8 cellular contexts compared by ENCODE assay signal in genomic region chr1:160285506-160285905, GRCh38. TPM values are rescaled to one million over a fixed set of nuclear protein-coding genes. Genes with fewer than 3 reads are reported as not detected.
DNase-seq lines count a peak whose midpoint lies in the region; ATAC-seq and TF ChIP-seq lines count a peak whose summit lies in the region.

No MANE protein-coding gene starts in this region.

- no peak overlapping the region for H3K27ac ChIP-seq in AG04450 (ENCODE audit: low read depth, low read length)

- peak overlapping the region; percentile 92 to 100 (median 98) for H3K4me3 Mint-ChIP-seq in naive thymus-derived CD8-positive, alpha-beta T cell

- no peaks in the 10 kb centered on the region for H3K9me3 ChIP-seq in AG04450 (ENCODE audit: control insufficient read depth, insufficient read depth, low read length)

- H3K27ac Mint-ChIP-seq in naive thymus-derived CD8-positive, alpha-beta T cell, result peak overlapping the region in 8 of 10 donors; percentile 57 to 98 (median 95)

- TF ChIP-seq CTCF in AG04450 (IDR thresholded peaks at IDR 0.05; ENCODE audit: low read depth, low read length), result no peak
- TF ChIP-seq CTCF in LNCaP clone FGC (IDR thresholded peaks at IDR 0.05; ENCODE audit: control insufficient read depth, extremely low read depth, insufficient read depth), result no peak
- TF ChIP-seq CTCF in cardiac fibroblast (IDR thresholded peaks at IDR 0.05; ENCODE audit: low read depth, low read length), result no peak

- no peaks in the 10 kb centered on the region for H3K9me3 Mint-ChIP-seq in naive thymus-derived CD8-positive, alpha-beta T cell

- peaks cover 0 to 47% (median 11%) of the 10 kb centered on the region in 3 donors for H3K36me3 Mint-ChIP-seq in naive thymus-derived CD8-positive, alpha-beta T cell

- H3K4me3 ChIP-seq in AG04450 (ENCODE audit: low read depth, low read length) (peak overlapping the region; percentile 31; the same call in 1 of the 2 replicates), LNCaP clone FGC (ENCODE audit: low read depth, low read length) (peak overlapping the region; percentile 88), cardiac fibroblast (replicated peaks in 1 of 2; ENCODE audit: low read depth in 2 of 2, low read length in 2 of 2) (peak overlapping the region; percentile 83 to 86)

- no peak for DNase-seq in AG04450 (ENCODE audit: low read depth, low spot score)
- DNase-seq in LNCaP clone FGC (ENCODE audit: low read depth), result no peak
- no peak for DNase-seq in cardiac fibroblast (ENCODE audit: low read depth in 2 of 2)
- DNase-seq in naive thymus-derived CD8-positive, alpha-beta T cell, result no peak
- DNase-seq in NCI-H1694 treated with DMSO at 0.1 percent for 48 hours (lab: John Stamatoyannopoulos, UW), result no peak
- DNase-seq in NCI-H748 treated with DMSO at 0.1 percent for 48 hours (lab: John Stamatoyannopoulos, UW), result no peak

- POLR2A ChIA-PET in AG04450 (lab: Yijun Ruan, JAX), result interaction anchor here (0.8 to 2.2 kb wide), 6 partner anchors 9 to 60 kb away, joined by 3 to 7 read pairs (median 4); partner anchors contain the start of gene DCAF8
- POLR2A ChIA-PET in naive thymus-derived CD8-positive, alpha-beta T cell (lab: Charles Lee), result interaction anchor here (0.6 to 3.8 kb wide), 10 partner anchors 12 to 361 kb away, joined by 3 to 47 read pairs (median 4); partner anchors contain the start of genes COPA, DCAF8, IGSF8 and NCSTN

- no peak for ATAC-seq in naive thymus-derived CD8-positive, alpha-beta T cell
- no peak for ATAC-seq in GM18520 (IDR thresholded peaks at IDR 0.05; ENCODE audit: unreplicated experiment)
- ATAC-seq in GM18861 (IDR thresholded peaks at IDR 0.05; ENCODE audit: unreplicated experiment), result no peak

- CTCF ChIA-PET in AG04450 (lab: Charles Lee), result interaction anchor here (0.9 to 2.6 kb wide), 4 partner anchors 25 to 185 kb away, joined by 3 to 15 read pairs (median 6); no protein-coding TSS in a partner anchor

- no peaks in the 10 kb centered on the region for H3K27me3 ChIP-seq in AG04450 (ENCODE audit: control insufficient read depth, insufficient read depth, low read length)

- H3K4me1 Mint-ChIP-seq in naive thymus-derived CD8-positive, alpha-beta T cell, result peaks cover 17 to 34% (median 29%) of the 10 kb centered on the region in 4 donors

- H3K27me3 Mint-ChIP-seq in naive thymus-derived CD8-positive, alpha-beta T cell, result peaks cover 0 to 1% (median 0%) of the 10 kb centered on the region in 5 donors

RNA-seq across cellular contexts. Expression of gene PEX19, which starts 0.6 kb away (rescaled TPM):
- 77.2 and 87.5 TPM in 2 replicates for polyA plus RNA-seq in AG04450 (2011; rRNA removed)
- polyA minus RNA-seq in AG04450 (2011; rRNA and poly(A)+ RNA removed), result 48.2 and 50.6 TPM in 2 replicates
- total RNA-seq in naive thymus-derived CD8-positive, alpha-beta T cell, result 10 to 100 TPM; 67.6 to 72.1 TPM
- polyA plus RNA-seq in naive thymus-derived CD8-positive, alpha-beta T cell, result 10 to 100 TPM; 49.7 to 56.2 (median 53.1) TPM

RNA-seq across cellular contexts. Expression of gene DCAF8, which starts 23.2 kb away (rescaled TPM):
- 108 and 111 TPM in 2 replicates for polyA plus RNA-seq in AG04450 (2011; rRNA removed)
- 96.4 and 105 TPM in 2 replicates for polyA minus RNA-seq in AG04450 (2011; rRNA and poly(A)+ RNA removed)
- total RNA-seq in naive thymus-derived CD8-positive, alpha-beta T cell, result 100 to 1,000 TPM; 256 TPM
- polyA plus RNA-seq in naive thymus-derived CD8-positive, alpha-beta T cell, result 10 to 100 TPM; 46.9 to 51.6 (median 49.5) TPM

RNA-seq across cellular contexts. Expression of gene COPA, which starts 57.5 kb away (rescaled TPM):
- 366 and 384 TPM in 2 replicates for polyA plus RNA-seq in AG04450 (2011; rRNA removed)
- polyA minus RNA-seq in AG04450 (2011; rRNA and poly(A)+ RNA removed), result 475 and 499 TPM in 2 replicates
- 100 to 1,000 TPM; 115 to 120 TPM for total RNA-seq in naive thymus-derived CD8-positive, alpha-beta T cell
- polyA plus RNA-seq in naive thymus-derived CD8-positive, alpha-beta T cell, result 100 to 1,000 TPM; 101 to 124 (median 120) TPM

RNA-seq across cellular contexts. Expression of gene NCSTN, which starts 57.7 kb away (rescaled TPM):
- polyA plus RNA-seq in AG04450 (2011; rRNA removed), result 189 and 195 TPM in 2 replicates
- 144 and 167 TPM in 2 replicates for polyA minus RNA-seq in AG04450 (2011; rRNA and poly(A)+ RNA removed)
- 10 to 100 TPM; 70.3 to 76.4 TPM for total RNA-seq in naive thymus-derived CD8-positive, alpha-beta T cell
- 10 to 100 TPM; 56.8 to 64.2 (median 63.5) TPM for polyA plus RNA-seq in naive thymus-derived CD8-positive, alpha-beta T cell

Comparison
In these comparisons a context has a peak if more than half of its experiments do, and no peak if none do; other contexts are left out.
1. H3K4me3 ChIP-seq: peak in every context shown above with its lines; median percentile 88 in LNCaP clone FGC; 84 in cardiac fibroblast; 31 in AG04450.